In genomic region chr16:78195868-78196267, GRCh38 we compare ENCODE assay signal across 29 cellular contexts.
"Had no signal": no experiment of that assay in that cellular context is flagged by ENCODE, and none has a peak within 500 bp of the region (broad histone marks: within the 10 kb centered on the region; RNA-seq: fewer than 3 reads in every experiment).

No MANE protein-coding gene starts in this region.

- ATAC-seq: activated CD4-positive, CD25-positive, alpha-beta regulatory T cell treated with anti-CD3 and anti-CD28 coated beads, Interleukin-2, amount 50 U/mL, for 24 hours; activated CD8-positive, alpha-beta T cell treated with anti-CD3 and anti-CD28 coated beads, Interleukin-2, amount 10 ng/mL, durations not matched to agents 7 days and 5 days; activated naive CD4-positive, alpha-beta T cell treated with anti-CD3 and anti-CD28 coated beads, Interleukin-2, amount 50 U/mL, for 72 hours; left lobe of liver; lower lobe of right lung; mucosa of descending colon; stimulated activated naive B cell treated with anti-CD40 and anti-IgM and Interleukin-4, amounts not matched to agents 10 μg/mL and 1 μg/mL and 100 μg/mL, for 72 hours had no signal

- H3K4me1 ChIP-seq: lower lobe of right lung, sigmoid colon had no signal

- H3K36me3 ChIP-seq: brain microvascular endothelial cell, lower lobe of right lung, sigmoid colon, transverse colon had no signal

- H3K4me3 ChIP-seq: hepatocyte, lower lobe of right lung, mucosa of descending colon, sigmoid colon, smooth muscle cell, transverse colon had no signal

- FAIRE-seq: urothelium cell line had no signal

- H3K4me2 ChIP-seq: hepatocyte, smooth muscle cell had no signal

- H3K27me3 ChIP-seq: brain microvascular endothelial cell, hepatocyte, sigmoid colon, transverse colon had no signal

- H3K9me3 ChIP-seq: lower lobe of right lung, mucosa of descending colon, sigmoid colon, transverse colon had no signal

- H3K79me2 ChIP-seq: hepatocyte had no signal

- H2AFZ ChIP-seq: hepatocyte had no signal

- H3K27ac ChIP-seq: brain microvascular endothelial cell, hepatocyte, lower lobe of right lung, sigmoid colon, transverse colon, VCaP had no signal

- DNase-seq: activated CD4-positive, alpha-beta T cell treated with anti-CD3 and anti-CD28 coated beads, Interleukin-2, amount 10 ng/mL, durations not matched to agents 24 days and 14 days; activated CD8-positive, alpha-beta T cell treated with anti-CD3 and anti-CD28 coated beads, Interleukin-2, amount 10 ng/mL, durations not matched to agents 7 days and 5 days; activated gamma-delta T cell; aorta; brain microvascular endothelial cell; caudate nucleus; dermis blood vessel endothelial cell; effector CD8-positive, alpha-beta T cell; foreskin melanocyte; glutamatergic neuron; immature natural killer cell; lower lobe of right lung; mesendoderm; mucosa of descending colon; nephron progenitor cell; nucleus accumbens; sigmoid colon; stimulated activated CD4-positive, alpha-beta T cell treated with anti-CD3 and anti-CD28 coated beads, Interleukin-2, amount 100 ng/mL, for 48 hours; stimulated activated CD8-positive, alpha-beta memory T cell treated with anti-CD3 and anti-CD28 coated beads, Interleukin-4, amount 100 ng/mL, for 48 hours; stimulated activated naive B cell treated with anti-CD40 and anti-IgM and Interleukin-4, amounts not matched to agents 10 μg/mL and 1 μg/mL and 100 μg/mL, for 72 hours; T1000; transverse colon had no signal
